10 cellular contexts compared by ENCODE assay signal in genomic region chr20:35662541-35662940, GRCh38. TPM values are rescaled to one million over a fixed set of nuclear protein-coding genes. Genes with fewer than 3 reads are reported as not detected.
DNase-seq lines count a peak whose midpoint lies in the region; ATAC-seq and TF ChIP-seq lines count a peak whose summit lies in the region.
"Had no signal": no experiment of that assay in that cellular context is flagged by ENCODE, and none has a peak within 500 bp of the region (broad histone marks: within the 10 kb centered on the region; RNA-seq: fewer than 3 reads in every experiment).

No MANE protein-coding gene starts in this region.

- H3K27ac ChIP-seq in hepatocyte = no peak overlapping the region
- H3K27ac ChIP-seq in subcutaneous abdominal adipose tissue (ENCODE audit: low read depth, low read length) = peak overlapping the region; percentile 97

- H3K4me1 ChIP-seq in hepatocyte (ENCODE audit: insufficient read depth) (peaks cover 30% of the 10 kb centered on the region), subcutaneous abdominal adipose tissue (ENCODE audit: control insufficient read depth in 5 of 5, insufficient read depth in 5 of 5, low read length in 5 of 5) (peaks cover 2 to 55% (median 48%) of the 10 kb centered on the region in 5 donors)

- H3K4me3 ChIP-seq in hepatocyte = peak overlapping the region; percentile 94
- peak overlapping the region in 4 of 5 donors; percentile 31 to 100 (median 99) for H3K4me3 ChIP-seq in subcutaneous abdominal adipose tissue (ENCODE audit: low read depth in 1 of 5, low read length in 5 of 5)

- POLR2A ChIA-PET in activated CD8-positive, alpha-beta T cell treated with anti-CD3 and anti-CD28 coated beads, Interleukin-2, amount 10 ng/mL, durations not matched to agents 7 days and 5 days (lab: Charles Lee) = interaction anchor here (2.0 to 4.6 kb wide), 6 partner anchors 37 to 291 kb away, joined by 5 to 72 read pairs (median 24); partner anchors contain the start of genes NFS1, RBM39, ROMO1 and SCAND1

- H3K27me3 ChIP-seq in hepatocyte = no peaks in the 10 kb centered on the region
- H3K27me3 ChIP-seq in subcutaneous abdominal adipose tissue (ENCODE audit: control insufficient read depth in 5 of 5, insufficient read depth in 4 of 5, low read length in 5 of 5) = no peaks in the 10 kb centered on the region

- H4K20me1 ChIP-seq in hepatocyte (ENCODE audit: insufficient read depth, poor library complexity, severe bottlenecking) = peaks cover 63% of the 10 kb centered on the region

- H3K27ac Mint-ChIP-seq in activated CD8-positive, alpha-beta T cell treated with anti-CD3 and anti-CD28 coated beads, Interleukin-2, amount 10 ng/mL, durations not matched to agents 7 days and 5 days = peak overlapping the region; percentile 86

- WGBS in hepatocyte (ENCODE audit: low lambda C conversion rate, missing lambda C conversion rate) = 21% methylated on average over 2 of the region's 2 CpGs

- peaks cover 8% of the 10 kb centered on the region for H3K36me3 Mint-ChIP-seq in activated T-cell treated with anti-CD3 and anti-CD28 coated beads, Interleukin-2, amount 50 U/mL, for 4 hours (ENCODE audit: insufficient read depth)
- peaks cover 42% of the 10 kb centered on the region for H3K36me3 Mint-ChIP-seq in activated CD8-positive, alpha-beta T cell treated with anti-CD3 and anti-CD28 coated beads, Interleukin-2, amount 10 ng/mL, durations not matched to agents 7 days and 5 days (ENCODE audit: low read depth)

- H3K36me3 ChIP-seq in hepatocyte (replicated peaks; ENCODE audit: insufficient read depth, low read depth) (no peaks in the 10 kb centered on the region), subcutaneous abdominal adipose tissue (ENCODE audit: control insufficient read depth in 5 of 5, insufficient read depth in 5 of 5, low read length in 5 of 5) (no peaks in the 10 kb centered on the region)
- H3K36me3 ChIP-seq: prostate gland had no signal

- DNase-seq in activated T-cell treated with anti-CD3 and anti-CD28 coated beads, Interleukin-2, amount 50 U/mL, for 4 hours = no peak
- DNase-seq in activated T-cell treated with anti-CD3 and anti-CD28 coated beads for 4 hours = no peak
- no peak for DNase-seq in activated CD8-positive, alpha-beta T cell treated with anti-CD3 and anti-CD28 coated beads, Interleukin-2, amount 10 ng/mL, durations not matched to agents 7 days and 5 days
- no peak for DNase-seq in hepatocyte (ENCODE audit: low spot score)
- no peak for DNase-seq in islet precursor cell
- no peak for DNase-seq in activated gamma-delta T cell treated with Interleukin-2 at 50 U/mL for 16 hours
- DNase-seq: C1 segment of cervical spinal cord had no signal

- H3K27me3 Mint-ChIP-seq in activated T-cell treated with anti-CD3 and anti-CD28 coated beads, Interleukin-2, amount 50 U/mL, for 4 hours (ENCODE audit: low read depth) = no peaks in the 10 kb centered on the region
- no peaks in the 10 kb centered on the region for H3K27me3 Mint-ChIP-seq in activated CD8-positive, alpha-beta T cell treated with anti-CD3 and anti-CD28 coated beads, Interleukin-2, amount 10 ng/mL, durations not matched to agents 7 days and 5 days (ENCODE audit: low read depth)

- H3K4me2 ChIP-seq in hepatocyte = peak overlapping the region; percentile 97

- peaks cover 56% of the 10 kb centered on the region for H3K4me1 Mint-ChIP-seq in activated T-cell treated with anti-CD3 and anti-CD28 coated beads, Interleukin-2, amount 50 U/mL, for 4 hours (ENCODE audit: low read depth)
- H3K4me1 Mint-ChIP-seq in activated CD8-positive, alpha-beta T cell treated with anti-CD3 and anti-CD28 coated beads, Interleukin-2, amount 10 ng/mL, durations not matched to agents 7 days and 5 days (ENCODE audit: low read depth) = peaks cover 53% of the 10 kb centered on the region

- no peaks in the 10 kb centered on the region for H3K9me2 ChIP-seq in hepatocyte (replicated peaks; ENCODE audit: insufficient read depth)

- TF ChIP-seq CTCF in hepatocyte (IDR thresholded peaks at IDR 0.05; ENCODE audit: poor library complexity) = no peak

- peak overlapping the region in 4 of 5 donors; percentile 1 to 100 (median 97) for H3K9ac ChIP-seq in subcutaneous abdominal adipose tissue (ENCODE audit: low read length in 5 of 5)

- H3K9me3 ChIP-seq in hepatocyte (ENCODE audit: low read depth) (no peaks in the 10 kb centered on the region), subcutaneous abdominal adipose tissue (ENCODE audit: control insufficient read depth in 5 of 5, low read length in 5 of 5) (no peaks in the 10 kb centered on the region)
- H3K9me3 ChIP-seq: prostate gland had no signal

- ATAC-seq in activated T-cell treated with anti-CD3 and anti-CD28 coated beads, Interleukin-2, amount 50 U/mL, for 4 hours = peak; percentile 5 to 7
- no peak for ATAC-seq in activated CD8-positive, alpha-beta T cell treated with anti-CD3 and anti-CD28 coated beads, Interleukin-2, amount 10 ng/mL, durations not matched to agents 7 days and 5 days
- no peak for ATAC-seq in GM19328 (IDR thresholded peaks at IDR 0.05; ENCODE audit: unreplicated experiment)

- H3K79me2 ChIP-seq in hepatocyte = peaks cover 71% of the 10 kb centered on the region

- H3K9me3 Mint-ChIP-seq in activated T-cell treated with anti-CD3 and anti-CD28 coated beads, Interleukin-2, amount 50 U/mL, for 4 hours = no peaks in the 10 kb centered on the region
- H3K9me3 Mint-ChIP-seq in activated CD8-positive, alpha-beta T cell treated with anti-CD3 and anti-CD28 coated beads, Interleukin-2, amount 10 ng/mL, durations not matched to agents 7 days and 5 days (ENCODE audit: insufficient read depth) = no peaks in the 10 kb centered on the region

- no peak overlapping the region for H2AFZ ChIP-seq in hepatocyte

- H3K4me3 Mint-ChIP-seq in activated T-cell treated with anti-CD3 and anti-CD28 coated beads, Interleukin-2, amount 50 U/mL, for 4 hours = peak overlapping the region; percentile 94
- peak overlapping the region; percentile 96 for H3K4me3 Mint-ChIP-seq in activated CD8-positive, alpha-beta T cell treated with anti-CD3 and anti-CD28 coated beads, Interleukin-2, amount 10 ng/mL, durations not matched to agents 7 days and 5 days

- CTCF ChIA-PET in activated CD8-positive, alpha-beta T cell treated with anti-CD3 and anti-CD28 coated beads, Interleukin-2, amount 10 ng/mL, durations not matched to agents 7 days and 5 days (lab: Charles Lee) = interaction anchor here (1.3 to 5.3 kb wide), 3 partner anchors 77 to 291 kb away, joined by 3 to 18 read pairs (median 3); partner anchors contain the start of gene SCAND1

RNA-seq across cellular contexts. Expression of gene CPNE1, which starts 2.2 kb away (rescaled TPM):
- 100 to 1,000 TPM; 229 to 264 (median 257) TPM for total RNA-seq in activated T-cell treated with anti-CD3 and anti-CD28 coated beads, Interleukin-2, amount 50 U/mL, for 4 hours
- 100 to 1,000 TPM; 271 to 272 TPM for total RNA-seq in activated CD8-positive, alpha-beta T cell treated with anti-CD3 and anti-CD28 coated beads, Interleukin-2, amount 10 ng/mL, durations not matched to agents 7 days and 5 days
- total RNA-seq in hepatocyte = 66.9 and 68.9 TPM in 2 replicates
- 91.1 and 93.4 TPM in 2 replicates for polyA plus RNA-seq in hepatocyte

RNA-seq across cellular contexts. Expression of gene RBM12, which starts 2.2 kb away (rescaled TPM):
- total RNA-seq in activated T-cell treated with anti-CD3 and anti-CD28 coated beads, Interleukin-2, amount 50 U/mL, for 4 hours = 100 to 1,000 TPM; 135 to 137 (median 136) TPM
- 100 to 1,000 TPM; 112 to 119 TPM for total RNA-seq in activated CD8-positive, alpha-beta T cell treated with anti-CD3 and anti-CD28 coated beads, Interleukin-2, amount 10 ng/mL, durations not matched to agents 7 days and 5 days
- total RNA-seq in hepatocyte = 53.7 and 57.3 TPM in 2 replicates
- 20.6 and 22.5 TPM in 2 replicates for polyA plus RNA-seq in hepatocyte

RNA-seq across cellular contexts. Expression of gene NFS1, which starts 36.6 kb away (rescaled TPM):
- 10 to 100 TPM; 29.0 to 39.4 (median 38.4) TPM for total RNA-seq in activated T-cell treated with anti-CD3 and anti-CD28 coated beads, Interleukin-2, amount 50 U/mL, for 4 hours
- total RNA-seq in activated CD8-positive, alpha-beta T cell treated with anti-CD3 and anti-CD28 coated beads, Interleukin-2, amount 10 ng/mL, durations not matched to agents 7 days and 5 days = 10 to 100 TPM; 32.7 to 34.7 TPM
- 48.5 and 49.0 TPM in 2 replicates for total RNA-seq in hepatocyte
- polyA plus RNA-seq in hepatocyte = 30.2 and 38.1 TPM in 2 replicates

RNA-seq across cellular contexts. Expression of gene ROMO1, which starts 36.7 kb away (rescaled TPM):
- total RNA-seq in activated T-cell treated with anti-CD3 and anti-CD28 coated beads, Interleukin-2, amount 50 U/mL, for 4 hours = 100 to 1,000 TPM; 160 to 171 (median 171) TPM
- 100 to 1,000 TPM; 134 to 143 TPM for total RNA-seq in activated CD8-positive, alpha-beta T cell treated with anti-CD3 and anti-CD28 coated beads, Interleukin-2, amount 10 ng/mL, durations not matched to agents 7 days and 5 days
- total RNA-seq in hepatocyte = 285 and 383 TPM in 2 replicates
- 629 and 634 TPM in 2 replicates for polyA plus RNA-seq in hepatocyte

RNA-seq across cellular contexts. Expression of gene SPAG4, which starts 46.9 kb away (rescaled TPM):
- total RNA-seq in activated T-cell treated with anti-CD3 and anti-CD28 coated beads, Interleukin-2, amount 50 U/mL, for 4 hours = 1 to 10 TPM; 1.6 to 2.5 (median 1.9) TPM
- total RNA-seq in activated CD8-positive, alpha-beta T cell treated with anti-CD3 and anti-CD28 coated beads, Interleukin-2, amount 10 ng/mL, durations not matched to agents 7 days and 5 days = 1 to 10 TPM; 2.6 to 5.0 TPM
- 7.9 and 11.0 TPM in 2 replicates for total RNA-seq in hepatocyte
- 6.6 and 10.5 TPM in 2 replicates for polyA plus RNA-seq in hepatocyte

Comparison
In these comparisons a context has a peak if more than half of its experiments do, and no peak if none do; other contexts are left out.
1. ATAC-seq: peak in activated T-cell treated with anti-CD3 and anti-CD28 coated beads, Interleukin-2, amount 50 U/mL, for 4 hours (2 of 2); none in activated CD8-positive, alpha-beta T cell treated with anti-CD3 and anti-CD28 coated beads, Interleukin-2, amount 10 ng/mL, durations not matched to agents 7 days and 5 days (single experiment) and GM19328 (single experiment).